In genomic region chrX:13734278-13735172, GRCh38 we compare ENCODE assay signal across 1 cellular context.
TF ChIP-seq lines count a peak whose summit lies in the region.

Gene OFD1 (plus strand): TSS chrX:13734748. CDS start chrX:13735072, 324 bp downstream.
Gene TRAPPC2 (minus strand): TSS chrX:13734620. CDS start chrX:13719963, 14,657 bp downstream.

TF ChIP-seq in K562, 482 proteins besides CTCF, POLR2A, EP300 and RAD21 (continued from another document):
- TF ChIP-seq CHD7 (IDR thresholded peaks at IDR 0.05; ENCODE audit: low read depth, low read length) (no peak), L3MBTL2 (IDR thresholded peaks at IDR 0.05) (peak; percentile 86), ZNF280B (CRISPR knock-in tag; IDR thresholded peaks at IDR 0.05) (no peak), CBFA2T2 (conservative IDR thresholded peaks at IDR 0.05) (no peak), NEUROD1 (IDR thresholded peaks at IDR 0.05; ENCODE audit: borderline replicate concordance, low read depth, low read length, partially characterized antibody) (peak; percentile 63), E4F1 (CRISPR knock-in tag; IDR thresholded peaks at IDR 0.05; ENCODE audit: borderline replicate concordance) (no peak), GTF2A2 (tag; IDR thresholded peaks at IDR 0.05) (no peak), LCOR (CRISPR knock-in tag; IDR thresholded peaks at IDR 0.05) (peak; percentile 72; the same call in 1 of the 2 replicates), POU5F1 (IDR thresholded peaks at IDR 0.05; ENCODE audit: borderline replicate concordance, low read depth, low read length, partially characterized antibody) (no peak), TCF15 (CRISPR knock-in tag; IDR thresholded peaks at IDR 0.05) (no peak), U2AF1 (optimal IDR thresholded peaks at IDR 0.05; ENCODE audit: low read depth, low read length) (no peak), TBL1XR1 (IDR thresholded peaks at IDR 0.05; ENCODE audit: low read length in 2 of 2) (no peak), CHD2 (IDR thresholded peaks at IDR 0.05; ENCODE audit: low read depth, low read length) (peak; percentile 99), ZNF224 (CRISPR knock-in tag; IDR thresholded peaks at IDR 0.05) (no peak), MXD1 (CRISPR knock-in tag; IDR thresholded peaks at IDR 0.05; ENCODE audit: borderline replicate concordance, poor library complexity, severe bottlenecking) (no peak), GATAD2B (IDR thresholded peaks at IDR 0.05; ENCODE audit: borderline replicate concordance) (no peak), ZNF277 (CRISPR knock-in tag; IDR thresholded peaks at IDR 0.05; ENCODE audit: borderline replicate concordance) (no peak), TAF1 (IDR thresholded peaks at IDR 0.05; ENCODE audit: control insufficient read depth, extremely low read depth, insufficient read depth, low read length, severe bottlenecking) (peak; percentile 62), EP400 (IDR thresholded peaks at IDR 0.05) (peak; percentile 75), CTBP1 (IDR thresholded peaks at IDR 0.05; ENCODE audit: borderline replicate concordance) (peak; percentile 80), HINFP (tag; conservative IDR thresholded peaks at IDR 0.05; ENCODE audit: low read depth) (no peak), SUPT5H (IDR thresholded peaks at IDR 0.05) (peak; percentile 90), ZBTB11 (CRISPR knock-in tag; IDR thresholded peaks at IDR 0.05) (peak; percentile 49 to 93 (median 61); a peak in 5 of 6 replicates), ELF1 (tag; IDR thresholded peaks at IDR 0.05) (peak; percentile 91), PTRF (tag; IDR thresholded peaks at IDR 0.05) (no peak), MXI1 (IDR thresholded peaks at IDR 0.05; ENCODE audit: low read depth, low read length) (peak; percentile 46), CSDE1 (IDR thresholded peaks at IDR 0.05) (no peak), MAZ (CRISPR knock-in tag; conservative IDR thresholded peaks at IDR 0.05 in 1 of 2, IDR thresholded peaks at IDR 0.05 in 1 of 2) (0 out of 4 replicates have a peak, but pooled peaks of 1 of the 2 experiments have one; percentile 22), POLR2G (IDR thresholded peaks at IDR 0.05; ENCODE audit: low read depth, low read length) (peak; percentile 95), ETV1 (tag; conservative IDR thresholded peaks at IDR 0.05; ENCODE audit: low read depth) (peak; percentile 18)
